15 cellular contexts compared by ENCODE assay signal in genomic region chr11:4032097-4032496, GRCh38.
DNase-seq lines count a peak whose midpoint lies in the region; FAIRE-seq and TF ChIP-seq lines count a peak whose summit lies in the region.
"Had no signal": no experiment of that assay in that cellular context is flagged by ENCODE, and none has a peak within 500 bp of the region (broad histone marks: within the 10 kb centered on the region; RNA-seq: fewer than 3 reads in every experiment).

No MANE protein-coding gene starts in this region.

- DNase-seq in NCI-H1105 treated with DMSO at 0.1 percent for 48 hours (lab: John Stamatoyannopoulos, UW) = peak; percentile 17
- no peak for DNase-seq in NCI-H1105 (lab: John Stamatoyannopoulos, UW)
- no peak for DNase-seq in H54 (ENCODE audit: insufficient read length, low spot score)
- DNase-seq in NCI-H345 treated with DMSO at 0.1 percent for 48 hours (lab: John Stamatoyannopoulos, UW; ENCODE audit: unreplicated experiment) = peak; percentile 18
- DNase-seq in stomach = peak; percentile 34
- DNase-seq in NCI-H1436 treated with DMSO at 0.1 percent for 48 hours (lab: John Stamatoyannopoulos, UW) = no peak
- no peak for DNase-seq in NCI-H146 (lab: John Stamatoyannopoulos, UW)
- DNase-seq in NCI-H1417 treated with DMSO at 0.1 percent for 48 hours (lab: John Stamatoyannopoulos, UW) = no peak
- DNase-seq: 8988T, AML-193, DMS79 had no signal

- TF ChIP-seq POLR2A in H54 (IDR thresholded peaks at IDR 0.05; ENCODE audit: low read depth, low read length) (no peak), stomach (IDR thresholded peaks at IDR 0.05) (no peak)

- no peak overlapping the region for H3K4me3 ChIP-seq in stomach
- H3K4me3 ChIP-seq: BLaER1, GM12878 had no signal

- no peak overlapping the region for H3K27ac ChIP-seq in stomach
- H3K27ac ChIP-seq: BLaER1 had no signal

- H3K36me3 ChIP-seq in stomach = no peaks in the 10 kb centered on the region
- H3K36me3 ChIP-seq: BLaER1 had no signal

- H3K4me1 ChIP-seq in stomach = peaks cover 0 to 21% (median 5%) of the 10 kb centered on the region in 4 donors
- H3K4me1 ChIP-seq: BLaER1 had no signal

- H3K9me3 ChIP-seq in stomach = peaks cover 0 to 8% (median 2%) of the 10 kb centered on the region in 4 donors

- FAIRE-seq in H54 (lab: Jason Lieb, UNC) = peak; percentile 11
- FAIRE-seq: GM12878, GM18507, HTR-8/SVneo had no signal

- TF ChIP-seq EP300 in stomach (IDR thresholded peaks at IDR 0.05) = no peak

- no peaks in the 10 kb centered on the region for H3K27me3 ChIP-seq in stomach
- H3K27me3 ChIP-seq: BLaER1 had no signal

- TF ChIP-seq CTCF in stomach (IDR thresholded peaks at IDR 0.05) = no peak

- intact Hi-C loops in stomach (cut with DNase I; ENCODE audit: low total_unique reads) = no loop called here

- WGBS in stomach, 5 donors = 36 to 71% (median 45%) methylated on average over 2 of the region's 2 CpGs

Comparison
In these comparisons a context has a peak if more than half of its experiments do, and no peak if none do; other contexts are left out.
1. DNase-seq: peak in NCI-H1105 treated with DMSO at 0.1 percent for 48 hours (single experiment), NCI-H345 treated with DMSO at 0.1 percent for 48 hours (single experiment) and stomach (single experiment); none in NCI-H1105 (single experiment), H54 (single experiment), NCI-H1436 treated with DMSO at 0.1 percent for 48 hours (single experiment), NCI-H146 (single experiment) and NCI-H1417 treated with DMSO at 0.1 percent for 48 hours (single experiment).